21 cellular contexts compared by ENCODE assay signal in the genomic region with DNA sequence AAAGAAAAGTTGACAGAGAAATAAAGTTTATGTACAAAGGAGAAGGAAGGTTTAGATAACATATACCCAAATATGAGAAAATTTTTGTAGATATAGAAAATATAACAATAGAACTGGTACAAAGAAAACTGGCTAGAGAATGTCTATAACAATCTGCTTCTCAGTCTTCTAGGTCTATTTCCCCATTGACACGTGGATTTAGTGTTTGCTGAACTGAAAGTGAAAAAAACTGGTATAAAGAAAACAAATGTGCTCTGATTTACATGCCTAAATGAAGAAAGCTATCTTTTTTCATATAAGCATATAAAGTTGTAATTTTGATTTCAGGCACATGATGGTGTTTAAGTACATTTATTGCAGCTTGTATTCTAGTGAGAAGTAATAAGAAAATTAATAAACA. TPM values are rescaled to one million over a fixed set of nuclear protein-coding genes. Genes with fewer than 3 reads are reported as not detected.
DNase-seq lines count a peak whose midpoint lies in the region; ATAC-seq and TF ChIP-seq lines count a peak whose summit lies in the region.
"Had no signal": no experiment of that assay in that cellular context is flagged by ENCODE, and none has a peak within 500 bp of the region (broad histone marks: within the 10 kb centered on the region; RNA-seq: fewer than 3 reads in every experiment).

No MANE protein-coding gene starts in this region.

- H3K9me3 Mint-ChIP-seq in activated naive CD4-positive, alpha-beta T cell treated with anti-CD3 and anti-CD28 coated beads, Interleukin-2, amount 50 U/mL, for 72 hours: no peaks in the 10 kb centered on the region
- H3K9me3 Mint-ChIP-seq in T-helper 2 cell treated with Interferon-gamma antibody and Interleukin-4, amounts not matched to agents 5 μg/mL and 100 μg/mL, for 36 hours: no peaks in the 10 kb centered on the region
- H3K9me3 Mint-ChIP-seq: CD8-positive, alpha-beta T cell; GM23338; mesothelial cell of epicardium; neural crest cell had no signal

- ATAC-seq in GM18508 (IDR thresholded peaks at IDR 0.05; ENCODE audit: insufficient read depth, unreplicated experiment) (peak; percentile 55), GM21390 (IDR thresholded peaks at IDR 0.05; ENCODE audit: unreplicated experiment) (peak; percentile 72), HG02870 (IDR thresholded peaks at IDR 0.05; ENCODE audit: unreplicated experiment) (peak; percentile 34)
- no peak for ATAC-seq in activated naive CD4-positive, alpha-beta T cell treated with anti-CD3 and anti-CD28 coated beads, Interleukin-2, amount 50 U/mL, for 72 hours
- ATAC-seq: activated CD4-positive, alpha-beta T cell treated with anti-CD3 and anti-CD28 coated beads for 36 hours; CD8-positive, alpha-beta T cell; GM23338 had no signal

- TF ChIP-seq CTCF in coronary artery (IDR thresholded peaks at IDR 0.05): no peak

- H3K4me3 ChIP-seq in coronary artery: no peak overlapping the region
- H3K4me3 ChIP-seq: GM23338, thoracic aorta had no signal

- H3K36me3 Mint-ChIP-seq in activated naive CD4-positive, alpha-beta T cell treated with anti-CD3 and anti-CD28 coated beads, Interleukin-2, amount 50 U/mL, for 72 hours: no peaks in the 10 kb centered on the region
- no peaks in the 10 kb centered on the region for H3K36me3 Mint-ChIP-seq in T-helper 2 cell treated with Interferon-gamma antibody and Interleukin-4, amounts not matched to agents 5 μg/mL and 100 μg/mL, for 36 hours (ENCODE audit: low read depth)
- H3K36me3 Mint-ChIP-seq: CD8-positive, alpha-beta T cell; mesothelial cell of epicardium had no signal

- peak; percentile 11 for DNase-seq in NAMALWA (ENCODE audit: low spot score)
- DNase-seq in coronary artery (ENCODE audit: low spot score): no peak
- DNase-seq in activated naive CD4-positive, alpha-beta T cell treated with anti-CD3 and anti-CD28 coated beads, Interleukin-2, amount 50 U/mL, for 72 hours (ENCODE audit: low spot score in 2 of 2): no peak
- no peak for DNase-seq in T-helper 2 cell treated with Interferon-gamma antibody and Interleukin-4, amounts not matched to agents 5 μg/mL and 100 μg/mL, for 36 hours (ENCODE audit: low spot score)
- no peak for DNase-seq in pons (ENCODE audit: low spot score)
- DNase-seq: activated CD4-positive, alpha-beta T cell treated with anti-CD3 and anti-CD28 coated beads for 36 hours; activated effector memory CD4-positive, alpha-beta T cell treated with Interleukin-2 at 50 U/mL for 16 hours; aorta; CD8-positive, alpha-beta T cell; DMS79 treated with DMSO at 0.1 percent for 48 hours; NCI-H2081 treated with DMSO at 0.1 percent for 48 hours; NCI-H526 had no signal

- no peak overlapping the region for H3K27ac ChIP-seq in coronary artery
- H3K27ac ChIP-seq: thoracic aorta had no signal

- no peak overlapping the region for H3K27ac Mint-ChIP-seq in activated naive CD4-positive, alpha-beta T cell treated with anti-CD3 and anti-CD28 coated beads, Interleukin-2, amount 50 U/mL, for 72 hours
- no peak overlapping the region for H3K27ac Mint-ChIP-seq in T-helper 2 cell treated with Interferon-gamma antibody and Interleukin-4, amounts not matched to agents 5 μg/mL and 100 μg/mL, for 36 hours
- H3K27ac Mint-ChIP-seq: activated CD4-positive, alpha-beta T cell treated with anti-CD3 and anti-CD28 coated beads for 36 hours; CD8-positive, alpha-beta T cell; GM23338; mesothelial cell of epicardium had no signal

- no peak overlapping the region for H3K4me3 Mint-ChIP-seq in T-helper 2 cell treated with Interferon-gamma antibody and Interleukin-4, amounts not matched to agents 5 μg/mL and 100 μg/mL, for 36 hours
- H3K4me3 Mint-ChIP-seq: activated CD4-positive, alpha-beta T cell treated with anti-CD3 and anti-CD28 coated beads for 36 hours; CD8-positive, alpha-beta T cell; GM23338; mesothelial cell of epicardium; neural crest cell had no signal

- H3K4me1 Mint-ChIP-seq in T-helper 2 cell treated with Interferon-gamma antibody and Interleukin-4, amounts not matched to agents 5 μg/mL and 100 μg/mL, for 36 hours (ENCODE audit: low read depth): no peaks in the 10 kb centered on the region
- H3K4me1 Mint-ChIP-seq: activated CD4-positive, alpha-beta T cell treated with anti-CD3 and anti-CD28 coated beads for 36 hours had no signal

- H3K27me3 Mint-ChIP-seq in T-helper 2 cell treated with Interferon-gamma antibody and Interleukin-4, amounts not matched to agents 5 μg/mL and 100 μg/mL, for 36 hours (ENCODE audit: low read depth): no peaks in the 10 kb centered on the region

RNA-seq across cellular contexts. Expression of a gene that starts 9.8 kb away (rescaled TPM):
- total RNA-seq in activated naive CD4-positive, alpha-beta T cell treated with anti-CD3 and anti-CD28 coated beads, Interleukin-2, amount 50 U/mL, for 72 hours: not detected
- total RNA-seq: activated CD4-positive, alpha-beta T cell treated with anti-CD3 and anti-CD28 coated beads for 36 hours; aorta; CD8-positive, alpha-beta T cell; fibroblast of villous mesenchyme; GM23338; pulmonary artery endothelial cell; thoracic aorta had no signal

Comparison
In these comparisons a context has a peak if more than half of its experiments do, and no peak if none do; other contexts are left out.
1. ATAC-seq: peak in GM18508 (single experiment), GM21390 (single experiment) and HG02870 (single experiment); none in activated naive CD4-positive, alpha-beta T cell treated with anti-CD3 and anti-CD28 coated beads, Interleukin-2, amount 50 U/mL, for 72 hours (0 of 2).